In genomic region chr19:39539519-39540332, GRCh38 we compare ENCODE assay signal across 1 cellular context.
A peak's percentile ranks its signal among the peaks of the same experiment; 100 is the strongest.
TF ChIP-seq lines count a peak whose summit lies in the region.

Gene EID2, minus strand, starts transcription at chr19:39540161. Its CDS starts 82 bp downstream, at chr19:39540079.

TF ChIP-seq in K562, 482 proteins besides CTCF, POLR2A, EP300 and RAD21 (continued from another document and continues in another):
- TF ChIP-seq HNRNPL (IDR thresholded peaks at IDR 0.05; ENCODE audit: low read depth, low read length) (0 out of 2 replicates have a peak, but pooled peaks have one; percentile 24), DMBX1 (CRISPR knock-in tag; IDR thresholded peaks at IDR 0.05; ENCODE audit: borderline replicate concordance) (peak; percentile 19; the same call in 1 of the 2 replicates), HMGN3 (IDR thresholded peaks at IDR 0.05; ENCODE audit: borderline replicate concordance, extremely low read depth, insufficient read length, low read depth, low read length) (peak; percentile 21), CCAR2 (IDR thresholded peaks at IDR 0.05; ENCODE audit: low read depth, low read length) (no peak), SAP30 (IDR thresholded peaks at IDR 0.05; ENCODE audit: borderline replicate concordance, insufficient read depth, low read depth, low read length, poor library complexity, severe bottlenecking) (peak; percentile 32), FOS (IDR thresholded peaks at IDR 0.05; ENCODE audit: extremely low read depth, insufficient read length) (no peak), CHAMP1 (IDR thresholded peaks at IDR 0.05) (no peak), HNRNPLL (IDR thresholded peaks at IDR 0.05; ENCODE audit: low read depth, low read length, poor library complexity, severe bottlenecking) (peak; percentile 97), NRF1 (conservative IDR thresholded peaks at IDR 0.05 in 1 of 2, IDR thresholded peaks at IDR 0.05 in 1 of 2) (peak; percentile 99), C11orf30 (IDR thresholded peaks at IDR 0.05; ENCODE audit: low read depth) (no peak), RB1 (IDR thresholded peaks at IDR 0.05; ENCODE audit: low read depth) (peak; percentile 79; the same call in 1 of the 2 replicates), TARDBP (IDR thresholded peaks at IDR 0.05) (peak; percentile 25; the same call in 1 of the 2 replicates), VEZF1 (CRISPR knock-in tag; IDR thresholded peaks at IDR 0.05) (no peak), GTF2E2 (tag; IDR thresholded peaks at IDR 0.05) (peak; percentile 58), CREBBP (IDR thresholded peaks at IDR 0.05; ENCODE audit: low read depth, low read length) (no peak), ZNF311 (CRISPR knock-in tag; IDR thresholded peaks at IDR 0.05) (no peak), ZNF431 (CRISPR knock-in tag; IDR thresholded peaks at IDR 0.05) (peak; percentile 8; the same call in 1 of the 2 replicates), BRF2 (IDR thresholded peaks at IDR 0.05; ENCODE audit: borderline replicate concordance, insufficient read depth, insufficient read length) (no peak), SLC30A9 (CRISPR knock-in tag; IDR thresholded peaks at IDR 0.05) (no peak), RCOR1 (IDR thresholded peaks at IDR 0.05; ENCODE audit: borderline replicate concordance in 1 of 2, low read depth in 2 of 2, low read length in 2 of 2) (peak in 1 of 2 experiments; percentile 71; a peak in 2 of 4 replicates), CBFA2T3 (IDR thresholded peaks at IDR 0.05) (no peak), ZNF586 (CRISPR knock-in tag; conservative IDR thresholded peaks at IDR 0.05) (no peak), SRF (CRISPR knock-in tag; IDR thresholded peaks at IDR 0.05) (0 out of 4 replicates have a peak, but pooled peaks of 1 of the 2 experiments have one; percentile 41), CBFB (CRISPR knock-in tag; IDR thresholded peaks at IDR 0.05) (no peak), NR2C2 (CRISPR knock-in tag; IDR thresholded peaks at IDR 0.05) (0 out of 2 replicates have a peak, but pooled peaks have one; percentile 24), NR2C2 (tag; IDR thresholded peaks at IDR 0.05) (peak; percentile 25; the same call in 1 of the 2 replicates), POLR2B (IDR thresholded peaks at IDR 0.05; ENCODE audit: low read depth, partially characterized antibody) (peak; percentile 81), MAX (CRISPR knock-in tag; IDR thresholded peaks at IDR 0.05) (peak; percentile 52; the same call in 1 of the 2 replicates), RBBP5 (IDR thresholded peaks at IDR 0.05; ENCODE audit: borderline replicate concordance, insufficient read depth, low read length, poor library complexity, severe bottlenecking) (peak; percentile 88), SMAD4 (CRISPR knock-in tag; conservative IDR thresholded peaks at IDR 0.05) (peak; percentile 69), RAD51 (IDR thresholded peaks at IDR 0.05; ENCODE audit: borderline replicate concordance, low read depth) (no peak), TEAD4 (IDR thresholded peaks at IDR 0.05; ENCODE audit: low read length) (peak; percentile 50; the same call in 1 of the 2 replicates), TEAD4 (CRISPR knock-in tag; IDR thresholded peaks at IDR 0.05; ENCODE audit: borderline replicate concordance) (no peak), TAF1 (IDR thresholded peaks at IDR 0.05; ENCODE audit: control insufficient read depth, extremely low read depth, insufficient read depth, low read length, severe bottlenecking) (peak; percentile 67), ZNF780A (CRISPR knock-in tag; IDR thresholded peaks at IDR 0.05) (no peak), SMARCB1 (IDR thresholded peaks at IDR 0.05; ENCODE audit: insufficient read length, low read depth) (no peak), ERF (CRISPR knock-in tag; IDR thresholded peaks at IDR 0.05) (peak; percentile 88; the same call in 1 of the 2 replicates), MYC (IDR thresholded peaks at IDR 0.05; ENCODE audit: low read depth, low read length) (peak; percentile 48; the same call in 1 of the 2 replicates), MYC (CRISPR knock-in tag; IDR thresholded peaks at IDR 0.05; ENCODE audit: borderline replicate concordance, low read depth) (no peak), ZNF766 (CRISPR knock-in tag; conservative IDR thresholded peaks at IDR 0.05) (no peak), ZNF282 (CRISPR knock-in tag; IDR thresholded peaks at IDR 0.05) (no peak), ZNF444 (CRISPR knock-in tag; IDR thresholded peaks at IDR 0.05) (no peak), CBX8 (IDR thresholded peaks at IDR 0.05; ENCODE audit: borderline replicate concordance, extremely low read depth, low read depth, low read length, poor library complexity, severe bottlenecking) (no peak), ZFX (CRISPR knock-in tag; IDR thresholded peaks at IDR 0.05) (peak; percentile 94), KLF16 (IDR thresholded peaks at IDR 0.05) (peak; percentile 57; the same call in 1 of the 2 replicates), ZBTB49 (CRISPR knock-in tag; IDR thresholded peaks at IDR 0.05; ENCODE audit: borderline replicate concordance) (no peak), CHD2 (IDR thresholded peaks at IDR 0.05; ENCODE audit: low read depth, low read length) (0 out of 2 replicates have a peak, but pooled peaks have one; percentile 20), ZFP36 (IDR thresholded peaks at IDR 0.05; ENCODE audit: low read depth, low read length, partially characterized antibody) (no peak), ZNF253 (CRISPR knock-in tag; conservative IDR thresholded peaks at IDR 0.05) (no peak), HDAC1 (IDR thresholded peaks at IDR 0.05) (0 out of 4 replicates have a peak, but pooled peaks of 1 of the 2 experiments have one; percentile 48)
- TF ChIP-seq, protein P1, sequence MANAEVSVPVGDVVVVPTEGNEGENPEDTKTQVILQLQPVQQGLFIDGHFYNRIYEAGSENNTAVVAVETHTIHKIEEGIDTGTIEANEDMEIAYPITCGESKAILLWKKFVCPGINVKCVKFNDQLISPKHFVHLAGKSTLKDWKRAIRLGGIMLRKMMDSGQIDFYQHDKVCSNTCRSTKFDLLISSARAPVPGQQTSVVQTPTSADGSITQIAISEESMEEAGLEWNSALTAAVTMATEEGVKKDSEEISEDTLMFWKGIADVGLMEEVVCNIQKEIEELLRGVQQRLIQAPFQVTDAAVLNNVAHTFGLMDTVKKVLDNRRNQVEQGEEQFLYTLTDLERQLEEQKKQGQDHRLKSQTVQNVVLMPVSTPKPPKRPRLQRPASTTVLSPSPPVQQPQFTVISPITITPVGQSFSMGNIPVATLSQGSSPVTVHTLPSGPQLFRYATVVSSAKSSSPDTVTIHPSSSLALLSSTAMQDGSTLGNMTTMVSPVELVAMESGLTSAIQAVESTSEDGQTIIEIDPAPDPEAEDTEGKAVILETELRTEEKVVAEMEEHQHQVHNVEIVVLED (CRISPR knock-in tag; IDR thresholded peaks at IDR 0.05) = peak; percentile 77
- TF ChIP-seq, protein P2, sequence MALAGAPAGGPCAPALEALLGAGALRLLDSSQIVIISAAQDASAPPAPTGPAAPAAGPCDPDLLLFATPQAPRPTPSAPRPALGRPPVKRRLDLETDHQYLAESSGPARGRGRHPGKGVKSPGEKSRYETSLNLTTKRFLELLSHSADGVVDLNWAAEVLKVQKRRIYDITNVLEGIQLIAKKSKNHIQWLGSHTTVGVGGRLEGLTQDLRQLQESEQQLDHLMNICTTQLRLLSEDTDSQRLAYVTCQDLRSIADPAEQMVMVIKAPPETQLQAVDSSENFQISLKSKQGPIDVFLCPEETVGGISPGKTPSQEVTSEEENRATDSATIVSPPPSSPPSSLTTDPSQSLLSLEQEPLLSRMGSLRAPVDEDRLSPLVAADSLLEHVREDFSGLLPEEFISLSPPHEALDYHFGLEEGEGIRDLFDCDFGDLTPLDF (CRISPR knock-in tag; IDR thresholded peaks at IDR 0.05) = 0 out of 2 replicates have a peak, but pooled peaks have one; percentile 74
- TF ChIP-seq, protein P3, sequence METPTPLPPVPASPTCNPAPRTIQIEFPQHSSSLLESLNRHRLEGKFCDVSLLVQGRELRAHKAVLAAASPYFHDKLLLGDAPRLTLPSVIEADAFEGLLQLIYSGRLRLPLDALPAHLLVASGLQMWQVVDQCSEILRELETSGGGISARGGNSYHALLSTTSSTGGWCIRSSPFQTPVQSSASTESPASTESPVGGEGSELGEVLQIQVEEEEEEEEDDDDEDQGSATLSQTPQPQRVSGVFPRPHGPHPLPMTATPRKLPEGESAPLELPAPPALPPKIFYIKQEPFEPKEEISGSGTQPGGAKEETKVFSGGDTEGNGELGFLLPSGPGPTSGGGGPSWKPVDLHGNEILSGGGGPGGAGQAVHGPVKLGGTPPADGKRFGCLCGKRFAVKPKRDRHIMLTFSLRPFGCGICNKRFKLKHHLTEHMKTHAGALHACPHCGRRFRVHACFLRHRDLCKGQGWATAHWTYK (CRISPR knock-in tag; IDR thresholded peaks at IDR 0.05) = 0 out of 2 replicates have a peak, but pooled peaks have one; percentile 58
- TF ChIP-seq, protein P4, sequence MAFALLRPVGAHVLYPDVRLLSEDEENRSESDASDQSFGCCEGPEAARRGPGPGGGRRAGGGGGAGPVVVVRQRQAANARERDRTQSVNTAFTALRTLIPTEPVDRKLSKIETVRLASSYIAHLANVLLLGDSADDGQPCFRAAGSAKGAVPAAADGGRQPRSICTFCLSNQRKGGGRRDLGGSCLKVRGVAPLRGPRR (CRISPR knock-in tag; IDR thresholded peaks at IDR 0.05) = no peak
